ENCODE assay signal across 1 cellular context in genomic region chr2:19476347-19476746, GRCh38.
TF ChIP-seq lines count a peak whose summit lies in the region.

No MANE protein-coding gene starts in this region.

TF ChIP-seq in HepG2, 621 proteins besides CTCF, POLR2A, EP300 and RAD21 (continued from another document):
- no peak for TF ChIP-seq ZNF318 (CRISPR knock-in tag; IDR thresholded peaks at IDR 0.05)
